In genomic region chr10:52568309-52568708, GRCh38 we compare ENCODE assay signal across 17 cellular contexts.
"Had no signal": no experiment of that assay in that cellular context is flagged by ENCODE, and none has a peak within 500 bp of the region (broad histone marks: within the 10 kb centered on the region; RNA-seq: fewer than 3 reads in every experiment).

No MANE protein-coding gene starts in this region.

- DNase-seq: activated CD4-positive, alpha-beta T cell treated with anti-CD3 and anti-CD28 coated beads for 48 hours; activated CD8-positive, alpha-beta memory T cell treated with anti-CD3 and anti-CD28 coated beads, Interleukin-2, amount 50 U/mL, for 48 hours; activated CD8-positive, alpha-beta T cell treated with anti-CD3 and anti-CD28 coated beads, Interleukin-2, amount 10 ng/mL, durations not matched to agents 7 days and 5 days; activated naive CD4-positive, alpha-beta T cell; activated naive CD8-positive, alpha-beta T cell treated with anti-CD3 and anti-CD28 coated beads, Interleukin-2, amount 50 U/mL, for 24 hours; effector memory CD4-positive, alpha-beta T cell; heart left ventricle; left ventricle myocardium inferior; mesendoderm; stimulated activated CD4-positive, alpha-beta T cell treated with anti-CD3 and anti-CD28 coated beads, Interleukin-4, amount 100 ng/mL, for 4 hours; stomach; T-cell; thyroid gland; uterus had no signal

- H3K4me1 Mint-ChIP-seq: activated naive CD8-positive, alpha-beta T cell treated with anti-CD3 and anti-CD28 coated beads, Interleukin-2, amount 50 U/mL, for 24 hours; central memory CD8-positive, alpha-beta T cell; T-cell; WTC11 had no signal

- H3K4me1 ChIP-seq: heart left ventricle, left ventricle myocardium inferior, stomach, thyroid gland, uterus had no signal

- H3K9me3 ChIP-seq: heart left ventricle, left ventricle myocardium inferior, stomach, thyroid gland, uterus had no signal

- H3K27ac Mint-ChIP-seq: activated CD8-positive, alpha-beta T cell treated with anti-CD3 and anti-CD28 coated beads, Interleukin-2, amount 10 ng/mL, durations not matched to agents 7 days and 5 days; activated naive CD8-positive, alpha-beta T cell treated with anti-CD3 and anti-CD28 coated beads, Interleukin-2, amount 50 U/mL, for 24 hours; activated T-helper 1 cell treated with anti-CD3 and anti-CD28 coated beads, Interleukin-12 subunit alpha, Interleukin-12 subunit beta, Interleukin-2, Interleukin-4 antibody, amounts not matched to agents 30 ng/mL and 10 ng/mL and 1 ng/mL, durations not matched to agents 14 hours and 24 hours and 36 hours; T-cell; WTC11 had no signal

- H3K4me3 Mint-ChIP-seq: activated CD8-positive, alpha-beta T cell treated with anti-CD3 and anti-CD28 coated beads, Interleukin-2, amount 10 ng/mL, durations not matched to agents 7 days and 5 days; activated naive CD8-positive, alpha-beta T cell treated with anti-CD3 and anti-CD28 coated beads, Interleukin-2, amount 50 U/mL, for 24 hours; activated T-helper 1 cell treated with anti-CD3 and anti-CD28 coated beads, Interleukin-12 subunit alpha, Interleukin-12 subunit beta, Interleukin-2, Interleukin-4 antibody, amounts not matched to agents 30 ng/mL and 10 ng/mL and 1 ng/mL, durations not matched to agents 14 hours and 24 hours and 36 hours; central memory CD8-positive, alpha-beta T cell; T-cell; WTC11 had no signal

- H3K27ac ChIP-seq: heart left ventricle, left ventricle myocardium inferior, stomach, thyroid gland, uterus had no signal

- H3K4me3 ChIP-seq: heart left ventricle, left ventricle myocardium inferior, stomach, thyroid gland, uterus had no signal

- H3K27me3 ChIP-seq: stomach, thyroid gland, uterus had no signal

- H3K9me3 Mint-ChIP-seq: activated naive CD8-positive, alpha-beta T cell treated with anti-CD3 and anti-CD28 coated beads, Interleukin-2, amount 50 U/mL, for 24 hours; activated T-helper 1 cell treated with anti-CD3 and anti-CD28 coated beads, Interleukin-12 subunit alpha, Interleukin-12 subunit beta, Interleukin-2, Interleukin-4 antibody, amounts not matched to agents 30 ng/mL and 10 ng/mL and 1 ng/mL, durations not matched to agents 14 hours and 24 hours and 36 hours; WTC11 had no signal

- H3K27me3 Mint-ChIP-seq: activated naive CD8-positive, alpha-beta T cell treated with anti-CD3 and anti-CD28 coated beads, Interleukin-2, amount 50 U/mL, for 24 hours; central memory CD8-positive, alpha-beta T cell; T-cell had no signal

- H3K36me3 ChIP-seq: heart left ventricle, left ventricle myocardium inferior, stomach, thyroid gland, uterus had no signal

- ATAC-seq: activated CD8-positive, alpha-beta T cell treated with anti-CD3 and anti-CD28 coated beads, Interleukin-2, amount 10 ng/mL, durations not matched to agents 7 days and 5 days; activated naive CD8-positive, alpha-beta T cell treated with anti-CD3 and anti-CD28 coated beads, Interleukin-2, amount 50 U/mL, for 24 hours; heart left ventricle; T-cell; WTC11 had no signal
